25 cellular contexts compared by ENCODE assay signal in genomic region chr6:63790334-63790733, GRCh38.
DNase-seq lines count a peak whose midpoint lies in the region; ATAC-seq and FAIRE-seq lines count a peak whose summit lies in the region.
"Had no signal": no experiment of that assay in that cellular context is flagged by ENCODE, and none has a peak within 500 bp of the region (broad histone marks: within the 10 kb centered on the region; RNA-seq: fewer than 3 reads in every experiment).

No MANE protein-coding gene starts in this region.

- ATAC-seq in GM19395 (IDR thresholded peaks at IDR 0.05; ENCODE audit: unreplicated experiment), result peak; percentile 70
- ATAC-seq in GM21723 (IDR thresholded peaks at IDR 0.05; ENCODE audit: unreplicated experiment), result peak; percentile 62
- ATAC-seq in HG03159 (IDR thresholded peaks at IDR 0.05; ENCODE audit: unreplicated experiment), result peak; percentile 62
- ATAC-seq: effector memory CD8-positive, alpha-beta T cell; gastrocnemius medialis; HepG2 had no signal

- in situ Hi-C loops in KBM-7 (cut with MboI; ENCODE audit: low pct_unique_long_range_greater_than_20kb, low sequenced_read_pairs), result no loop called here

- peak; percentile 75 for FAIRE-seq in GM18507 (lab: Jason Lieb, UNC)
- FAIRE-seq: HepG2 had no signal

- DNase-seq in GM18507 (ENCODE audit: extremely low spot score, insufficient read length, low read depth) (no peak), EL (no peak), NCI-H1417 (lab: John Stamatoyannopoulos, UW) (no peak), superior temporal gyrus (ENCODE audit: extremely low spot score) (no peak), KBM-7 (no peak)
- DNase-seq: activated naive CD4-positive, alpha-beta T cell treated with Interleukin-2 at 50 U/mL for 16 hours; activated T-cell treated with anti-CD3 and anti-CD28 coated beads, Interleukin-2, amount 50 U/mL, for 48 hours; amniotic stem cell; BE2C; colonic mucosa; effector memory CD8-positive, alpha-beta T cell; esophagus squamous epithelium; gastrocnemius medialis; hypothalamus; NCI-H1092; NCI-H2107; NCI-H510A; posterior cingulate gyrus; sigmoid colon; stimulated activated CD4-positive, alpha-beta T cell treated with anti-CD3 and anti-CD28 coated beads, Interleukin-15, amount 100 ng/mL, for 24 hours; stimulated activated CD8-positive, alpha-beta memory T cell treated with anti-CD3 and anti-CD28 coated beads, Interleukin-4, amount 100 ng/mL, for 48 hours had no signal
